1 cellular context compared by ENCODE assay signal in genomic region chr11:12598330-12599256, GRCh38.
TF ChIP-seq lines count a peak whose summit lies in the region.

No MANE protein-coding gene starts in this region.

TF ChIP-seq in HepG2, 621 proteins besides CTCF, POLR2A, EP300 and RAD21 (continued from another document):
- TF ChIP-seq THAP7 (CRISPR knock-in tag; IDR thresholded peaks at IDR 0.05): no peak
- TF ChIP-seq ZNF260 (CRISPR knock-in tag; IDR thresholded peaks at IDR 0.05; ENCODE audit: borderline replicate concordance, low read depth): no peak
- no peak for TF ChIP-seq PHF20 (CRISPR knock-in tag; IDR thresholded peaks at IDR 0.05)
- TF ChIP-seq THAP9 (CRISPR knock-in tag; IDR thresholded peaks at IDR 0.05; ENCODE audit: borderline replicate concordance): no peak
- no peak for TF ChIP-seq NFRKB (IDR thresholded peaks at IDR 0.05)
- no peak for TF ChIP-seq MTF2 (CRISPR knock-in tag; IDR thresholded peaks at IDR 0.05; ENCODE audit: borderline replicate concordance)
- TF ChIP-seq ZNF292 (CRISPR knock-in tag; IDR thresholded peaks at IDR 0.05; ENCODE audit: borderline replicate concordance, low read depth): no peak
- TF ChIP-seq BRF2 (CRISPR knock-in tag; IDR thresholded peaks at IDR 0.05): no peak
- TF ChIP-seq CC2D1A (CRISPR knock-in tag; IDR thresholded peaks at IDR 0.05): no peak
- TF ChIP-seq RERE (CRISPR knock-in tag; IDR thresholded peaks at IDR 0.05; ENCODE audit: low read depth): no peak
- TF ChIP-seq NR1H2 (CRISPR knock-in tag; IDR thresholded peaks at IDR 0.05; ENCODE audit: borderline replicate concordance, low read depth): no peak
